In genomic region chr9:21854119-21854518, GRCh38 we compare ENCODE assay signal across 13 cellular contexts.
"Had no signal": no experiment of that assay in that cellular context is flagged by ENCODE, and none has a peak within 500 bp of the region (broad histone marks: within the 10 kb centered on the region; RNA-seq: fewer than 3 reads in every experiment).

No MANE protein-coding gene starts in this region.

- H3K9me3 Mint-ChIP-seq: activated naive CD8-positive, alpha-beta T cell treated with anti-CD3 and anti-CD28 coated beads, Interleukin-2, amount 50 U/mL, for 24 hours; effector memory CD8-positive, alpha-beta T cell; T-cell had no signal

- H3K27me3 ChIP-seq: ascending aorta, ovary, tibial nerve had no signal

- DNase-seq: activated CD4-positive, alpha-beta T cell treated with anti-CD3 and anti-CD28 coated beads for 48 hours; activated naive CD4-positive, alpha-beta T cell treated with Interleukin-2 at 50 U/mL for 16 hours; activated naive CD8-positive, alpha-beta T cell treated with anti-CD3 and anti-CD28 coated beads, Interleukin-2, amount 50 U/mL, for 24 hours; central memory CD4-positive, alpha-beta T cell; cortex of kidney; effector memory CD8-positive, alpha-beta T cell; hippocampal formation; nephron progenitor cell; ovary; T-cell had no signal

- H3K4me1 ChIP-seq: ascending aorta had no signal

- H3K4me1 Mint-ChIP-seq: nephron progenitor cell had no signal

- H3K27me3 Mint-ChIP-seq: activated naive CD8-positive, alpha-beta T cell treated with anti-CD3 and anti-CD28 coated beads, Interleukin-2, amount 50 U/mL, for 24 hours; effector memory CD8-positive, alpha-beta T cell; T-cell had no signal

- H3K4me3 ChIP-seq: ascending aorta, ovary, tibial nerve had no signal

- ATAC-seq: activated naive CD8-positive, alpha-beta T cell treated with anti-CD3 and anti-CD28 coated beads, Interleukin-2, amount 50 U/mL, for 24 hours; effector memory CD8-positive, alpha-beta T cell; T-cell had no signal

- H3K9me3 ChIP-seq: ascending aorta, ovary had no signal

- H3K4me3 Mint-ChIP-seq: activated naive CD8-positive, alpha-beta T cell treated with anti-CD3 and anti-CD28 coated beads, Interleukin-2, amount 50 U/mL, for 24 hours; effector memory CD8-positive, alpha-beta T cell; nephron progenitor cell; T-cell had no signal

- H3K27ac Mint-ChIP-seq: activated naive CD8-positive, alpha-beta T cell treated with anti-CD3 and anti-CD28 coated beads, Interleukin-2, amount 50 U/mL, for 24 hours; nephron progenitor cell had no signal

- H3K27ac ChIP-seq: ascending aorta, ovary, tibial nerve, VCaP had no signal

- H3K36me3 ChIP-seq: ovary had no signal
